In the genomic region with DNA sequence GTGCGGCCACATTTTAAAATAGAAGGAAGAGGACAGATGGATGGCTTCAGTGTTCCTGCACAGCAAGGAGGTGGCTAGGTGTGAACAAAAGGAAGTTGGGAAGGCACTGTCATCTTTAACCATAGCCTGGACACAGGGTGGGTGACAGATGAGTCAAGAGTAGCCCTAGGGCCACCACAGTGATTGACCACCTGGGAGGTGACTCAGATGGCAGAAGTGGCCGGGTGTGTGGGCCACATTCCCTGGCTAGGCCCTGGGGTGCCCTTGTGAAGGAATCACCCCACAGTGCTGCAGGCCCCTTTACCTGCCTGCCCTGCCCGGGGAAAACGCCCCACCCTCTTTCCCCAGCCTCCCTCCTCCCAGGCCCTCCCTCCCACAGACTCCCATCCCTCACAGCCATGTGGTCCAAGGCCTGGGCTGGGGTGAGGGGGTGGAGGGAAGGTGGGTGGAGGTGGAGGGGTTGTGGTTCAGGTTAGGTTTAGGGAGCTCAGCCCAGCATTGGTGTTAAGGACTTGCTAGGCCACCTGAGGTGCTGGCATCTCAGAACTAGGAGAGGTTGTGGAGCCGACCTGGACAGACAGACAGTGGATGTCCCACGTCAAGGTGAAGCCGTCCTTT, we compare ENCODE assay signal across 19 cellular contexts. TPM values are rescaled to one million over a fixed set of nuclear protein-coding genes. Genes with fewer than 3 reads are reported as not detected.
A peak's percentile ranks its signal among the peaks of the same experiment; 100 is the strongest.
DNase-seq lines count a peak whose midpoint lies in the region; TF ChIP-seq lines count a peak whose summit lies in the region.
"Had no signal": no experiment of that assay in that cellular context is flagged by ENCODE, and none has a peak within 500 bp of the region (broad histone marks: within the 10 kb centered on the region; RNA-seq: fewer than 3 reads in every experiment).

No MANE protein-coding gene starts in this region.

- peak overlapping the region; percentile 24 for H3K4me2 ChIP-seq in hepatocyte
- H3K4me2 ChIP-seq: GM23338 had no signal

- H3K4me1 ChIP-seq in hepatocyte (ENCODE audit: insufficient read depth) (peaks cover 27% of the 10 kb centered on the region), rectal smooth muscle tissue (ENCODE audit: control insufficient read depth, insufficient read depth, low read length) (peaks cover 16% of the 10 kb centered on the region)
- H3K4me1 ChIP-seq: adrenal gland had no signal

- DNase-seq in ELR (ENCODE audit: low read depth) (peak; percentile 26), RPMI7951 (ENCODE audit: low read depth) (peak; percentile 56), hepatocyte (ENCODE audit: low spot score) (no peak), NCI-H2171 treated with DMSO at 0.1 percent for 48 hours (lab: John Stamatoyannopoulos, UW) (no peak), NCI-H774 (lab: John Stamatoyannopoulos, UW) (no peak), NCI-H128 (lab: John Stamatoyannopoulos, UW; ENCODE audit: unreplicated experiment) (no peak)
- DNase-seq: adrenal gland; COR-L47; EL; IMR-90; MG63; naive thymus-derived CD8-positive, alpha-beta T cell; NCI-H146; NCI-H226; upper lobe of left lung had no signal

- no peaks in the 10 kb centered on the region for H3K27me3 ChIP-seq in hepatocyte
- H3K27me3 ChIP-seq in rectal smooth muscle tissue (ENCODE audit: control insufficient read depth, insufficient read depth, low read length), result no peaks in the 10 kb centered on the region
- H3K27me3 ChIP-seq: adrenal gland, cardiac muscle cell, MG63, upper lobe of left lung had no signal

- H3K9me3 ChIP-seq in hepatocyte (ENCODE audit: low read depth), result no peaks in the 10 kb centered on the region
- H3K9me3 ChIP-seq: adrenal gland, MG63, upper lobe of left lung had no signal

- TF ChIP-seq CTCF in hepatocyte (IDR thresholded peaks at IDR 0.05; ENCODE audit: poor library complexity), result no peak

- H3K9me2 ChIP-seq in hepatocyte (replicated peaks; ENCODE audit: insufficient read depth), result no peaks in the 10 kb centered on the region

- peaks cover 93% of the 10 kb centered on the region for H3K79me2 ChIP-seq in hepatocyte

- H3K36me3 ChIP-seq in hepatocyte (replicated peaks; ENCODE audit: insufficient read depth, low read depth), result no peaks in the 10 kb centered on the region
- peaks cover 8% of the 10 kb centered on the region for H3K36me3 ChIP-seq in rectal smooth muscle tissue (ENCODE audit: control insufficient read depth, insufficient read depth, low read length)
- H3K36me3 ChIP-seq: cardiac muscle cell had no signal

- 82% methylated on average over 7 of the region's 7 CpGs for WGBS in hepatocyte (ENCODE audit: low lambda C conversion rate, missing lambda C conversion rate)

- peak overlapping the region; percentile 16 for H3K27ac ChIP-seq in hepatocyte
- H3K27ac ChIP-seq in rectal smooth muscle tissue (ENCODE audit: low read depth, low read length), result peak overlapping the region; percentile 63
- H3K27ac ChIP-seq: upper lobe of left lung had no signal

- no peak overlapping the region for H2AFZ ChIP-seq in hepatocyte
- H2AFZ ChIP-seq: GM23338 had no signal

- H3K9ac ChIP-seq in rectal smooth muscle tissue (ENCODE audit: low read length), result no peak overlapping the region

- peaks cover 81% of the 10 kb centered on the region for H4K20me1 ChIP-seq in hepatocyte (ENCODE audit: insufficient read depth, poor library complexity, severe bottlenecking)

- H3K4me3 ChIP-seq in hepatocyte, result no peak overlapping the region
- H3K4me3 ChIP-seq in rectal smooth muscle tissue (ENCODE audit: low read length), result no peak overlapping the region
- H3K4me3 ChIP-seq: adrenal gland, cardiac muscle cell, GM23338, lung, MG63, upper lobe of left lung had no signal

RNA-seq across cellular contexts. Expression of a gene that starts 59.1 kb away (rescaled TPM):
- total RNA-seq in RPMI7951 (2014; rRNA removed; shearing (Covaris generic)), result 7.6 and 10.3 TPM in 2 replicates
- 61.3 and 66.9 TPM in 2 replicates for total RNA-seq in hepatocyte
- polyA plus RNA-seq in hepatocyte, result 75.3 and 102 TPM in 2 replicates

Comparison
In these comparisons a context has a peak if more than half of its experiments do, and no peak if none do; other contexts are left out.
1. DNase-seq: peak in ELR (single experiment) and RPMI7951 (single experiment); none in hepatocyte (single experiment), NCI-H2171 treated with DMSO at 0.1 percent for 48 hours (single experiment), NCI-H774 (single experiment) and NCI-H128 (single experiment).